Comparison of ENCODE assay signal across 1 cellular context in genomic region chr2:202689459-202689858, GRCh38.
TF ChIP-seq lines count a peak whose summit lies in the region.

No MANE protein-coding gene starts in this region.

TF ChIP-seq in HepG2, 621 proteins besides CTCF, POLR2A, EP300 and RAD21 (continued from another document):
- no peak for TF ChIP-seq TAF15 (IDR thresholded peaks at IDR 0.05; ENCODE audit: low read depth, low read length, poor library complexity, severe bottlenecking)
